ENCODE assay signal across 21 cellular contexts in the genomic region with DNA sequence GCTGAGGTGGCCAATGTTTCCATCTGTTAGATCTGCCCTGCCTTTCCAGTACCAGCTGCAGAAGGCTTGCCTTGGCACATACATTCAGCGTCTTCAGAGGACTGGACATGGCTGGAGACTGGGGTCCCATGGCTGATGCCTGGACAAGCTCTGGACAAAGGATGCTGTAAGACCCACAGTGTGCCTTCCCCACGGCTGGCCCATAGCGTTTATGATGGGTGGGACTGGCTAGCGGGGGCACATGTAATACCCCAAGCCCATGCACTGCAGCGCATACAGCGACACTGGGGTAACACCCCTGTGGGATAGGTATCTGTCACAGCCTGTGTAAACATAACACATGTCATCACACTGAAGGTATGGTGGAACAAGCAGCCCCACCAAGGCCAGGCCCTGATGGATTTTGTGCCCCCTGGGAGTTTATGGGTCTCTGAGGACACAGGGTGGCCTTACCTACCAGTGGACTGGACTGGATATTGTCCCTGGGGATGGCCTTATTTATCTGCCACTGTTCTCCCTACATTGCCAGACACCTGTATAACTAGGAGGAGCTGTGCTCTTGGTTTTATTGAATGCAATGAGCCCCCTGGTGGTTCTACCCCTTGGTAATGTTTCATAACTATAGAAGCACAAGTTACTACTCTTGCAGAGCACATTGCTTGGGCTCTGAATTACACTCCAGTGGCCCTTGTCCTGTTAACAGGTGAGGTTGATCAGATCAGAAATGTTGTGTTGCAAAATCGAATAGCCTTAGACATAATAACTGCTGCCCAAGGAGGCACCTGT. TPM values are rescaled to one million over a fixed set of nuclear protein-coding genes. Genes with fewer than 3 reads are reported as not detected.
DNase-seq lines count a peak whose midpoint lies in the region; ATAC-seq, FAIRE-seq and TF ChIP-seq lines count a peak whose summit lies in the region.
"Had no signal": no experiment of that assay in that cellular context is flagged by ENCODE, and none has a peak within 500 bp of the region (broad histone marks: within the 10 kb centered on the region; RNA-seq: fewer than 3 reads in every experiment).

No MANE protein-coding gene starts in this region.

- WGBS in HepG2 (ENCODE audit: low lambda C conversion rate), result 0% methylated on average over 1 of the region's 7 CpGs
- 36% methylated on average over 2 of the region's 7 CpGs for WGBS in right lobe of liver (ENCODE audit: insufficient coverage, low coverage, low lambda C conversion rate, missing lambda C conversion rate)

- H3K4me1 ChIP-seq in HepG2 (ENCODE audit: insufficient read depth, low read length), result no peaks in the 10 kb centered on the region
- H3K4me1 ChIP-seq in right lobe of liver, result no peaks in the 10 kb centered on the region
- H3K4me1 ChIP-seq in Loucy (ENCODE audit: insufficient read depth, low read length, poor library complexity, severe bottlenecking), result no peaks in the 10 kb centered on the region
- no peaks in the 10 kb centered on the region for H3K4me1 ChIP-seq in upper lobe of right lung
- H3K4me1 ChIP-seq: BLaER1 had no signal

- H3K27me3 ChIP-seq in HepG2 (ENCODE audit: control insufficient read depth in 1 of 2, insufficient read depth in 2 of 2, low read length in 2 of 2), result no peaks in the 10 kb centered on the region; a peak in 1 of 5 replicates
- H3K27me3 ChIP-seq in right lobe of liver, result no peaks in the 10 kb centered on the region
- no peaks in the 10 kb centered on the region for H3K27me3 ChIP-seq in Loucy (ENCODE audit: insufficient read depth, low read length, poor library complexity, severe bottlenecking)
- no peaks in the 10 kb centered on the region for H3K27me3 ChIP-seq in bronchial epithelial cell (ENCODE audit: control insufficient read depth, insufficient read depth, low read length)
- no peaks in the 10 kb centered on the region for H3K27me3 ChIP-seq in upper lobe of right lung
- H3K27me3 ChIP-seq: BLaER1 had no signal

- no peak overlapping the region for H3K4me2 ChIP-seq in HepG2 (ENCODE audit: low read depth, low read length)
- no peak overlapping the region for H3K4me2 ChIP-seq in Loucy (ENCODE audit: low read depth, low read length, poor library complexity, severe bottlenecking)
- H3K4me2 ChIP-seq: BLaER1 had no signal

- no peak overlapping the region for H3K4me3 Mint-ChIP-seq in activated CD4-positive, alpha-beta T cell treated with anti-CD3 and anti-CD28 coated beads for 36 hours
- H3K4me3 Mint-ChIP-seq: CD8-positive, alpha-beta T cell had no signal

- no peak overlapping the region for H2AFZ ChIP-seq in HepG2 (ENCODE audit: low read length)
- H2AFZ ChIP-seq in Loucy (ENCODE audit: low read length), result no peak overlapping the region
- H2AFZ ChIP-seq: GM23248 had no signal

- peaks cover 1% of the 10 kb centered on the region for H3K9me3 Mint-ChIP-seq in activated CD4-positive, alpha-beta T cell treated with anti-CD3 and anti-CD28 coated beads for 36 hours (ENCODE audit: low read depth)

- no peaks in the 10 kb centered on the region for H3K9me3 ChIP-seq in HepG2 (ENCODE audit: low read length)
- no peaks in the 10 kb centered on the region for H3K9me3 ChIP-seq in right lobe of liver
- no peaks in the 10 kb centered on the region for H3K9me3 ChIP-seq in Loucy (ENCODE audit: insufficient read depth, low read depth, low read length)
- H3K9me3 ChIP-seq in upper lobe of right lung, result no peaks in the 10 kb centered on the region
- H3K9me3 ChIP-seq: BLaER1 had no signal

- no peaks in the 10 kb centered on the region for H3K36me3 Mint-ChIP-seq in activated CD4-positive, alpha-beta T cell treated with anti-CD3 and anti-CD28 coated beads for 36 hours (ENCODE audit: low read depth)
- H3K36me3 Mint-ChIP-seq: CD8-positive, alpha-beta T cell had no signal

- no peaks in the 10 kb centered on the region for H3K9me2 ChIP-seq in Loucy (replicated peaks; ENCODE audit: low read depth, low read length)

- intact Hi-C loops in HepG2 (cut with micrococcal nuclease; ENCODE audit: unreplicated experiment) (loop anchor here (1.0 kb wide), 1 partner anchor 547 kb away; no protein-coding TSS in a partner anchor), right lobe of liver (cut with DNase I) (no loop called here), upper lobe of right lung (cut with DNase I) (no loop called here)
- intact Hi-C loops in activated CD4-positive, alpha-beta T cell treated with anti-CD3 and anti-CD28 coated beads for 36 hours (cut with DNase I, micrococcal nuclease), result no loop called here

- no peak for TF ChIP-seq CTCF in HepG2 (CRISPR knock-in tag; IDR thresholded peaks at IDR 0.05)
- TF ChIP-seq CTCF in right lobe of liver (IDR thresholded peaks at IDR 0.05), result no peak
- peak; percentile 37 for TF ChIP-seq CTCF in Loucy (conservative IDR thresholded peaks at IDR 0.05; ENCODE audit: low read length)
- no peak for TF ChIP-seq CTCF in bronchial epithelial cell (IDR thresholded peaks at IDR 0.05; ENCODE audit: insufficient read depth, low read length, severe bottlenecking)
- TF ChIP-seq CTCF in upper lobe of right lung (IDR thresholded peaks at IDR 0.05), result no peak

- H3K27me3 Mint-ChIP-seq in activated CD4-positive, alpha-beta T cell treated with anti-CD3 and anti-CD28 coated beads for 36 hours, result no peaks in the 10 kb centered on the region

- no peak for FAIRE-seq in HepG2 (lab: Jason Lieb, UNC)
- FAIRE-seq in bronchial epithelial cell (lab: Jason Lieb, UNC), result peak; percentile 68
- FAIRE-seq: K562 had no signal

- H3K9ac ChIP-seq in HepG2 (ENCODE audit: insufficient read depth, low read depth, low read length) (no peak overlapping the region), Loucy (ENCODE audit: low read depth, low read length, poor library complexity, severe bottlenecking) (no peak overlapping the region)
- H3K9ac ChIP-seq: BLaER1, GM23248 had no signal

- H4K20me1 ChIP-seq in HepG2 (ENCODE audit: insufficient read depth, low read length) (no peaks in the 10 kb centered on the region), Loucy (ENCODE audit: insufficient read depth, low read length, poor library complexity, severe bottlenecking) (no peaks in the 10 kb centered on the region)
- H4K20me1 ChIP-seq: BLaER1 had no signal

- TF ChIP-seq EP300 in HepG2 (IDR thresholded peaks at IDR 0.05; ENCODE audit: low read depth in 2 of 2, low read length in 2 of 2), result no peak
- TF ChIP-seq EP300 in HepG2 (CRISPR knock-in tag; IDR thresholded peaks at IDR 0.05; ENCODE audit: borderline replicate concordance), result no peak

- H3K4me3 ChIP-seq in HepG2 (replicated peaks in 1 of 3; ENCODE audit: insufficient read depth in 1 of 3, low read depth in 2 of 3, low read length in 3 of 3), result no peak overlapping the region
- H3K4me3 ChIP-seq in right lobe of liver, result no peak overlapping the region
- H3K4me3 ChIP-seq in Loucy (ENCODE audit: low read length, poor library complexity, severe bottlenecking), result no peak overlapping the region
- no peak overlapping the region for H3K4me3 ChIP-seq in bronchial epithelial cell (ENCODE audit: low read depth, low read length)
- no peak overlapping the region for H3K4me3 ChIP-seq in upper lobe of right lung
- H3K4me3 ChIP-seq: BLaER1, GM23248, K562 had no signal

- TF ChIP-seq POLR2A in HepG2 (IDR thresholded peaks at IDR 0.05; ENCODE audit: insufficient read depth in 1 of 2, low read depth in 2 of 2, low read length in 2 of 2) (no peak), right lobe of liver (IDR thresholded peaks at IDR 0.05) (no peak)

- H3F3A ChIP-seq in Loucy (ENCODE audit: low read depth), result no peaks in the 10 kb centered on the region

- H3K79me2 ChIP-seq in HepG2 (ENCODE audit: insufficient read depth, low read length), result no peaks in the 10 kb centered on the region
- H3K79me2 ChIP-seq in Loucy (ENCODE audit: insufficient read depth, low read length), result no peaks in the 10 kb centered on the region

- DNase-seq in HepG2 (ENCODE audit: low spot score) (peak; percentile 8), right lobe of liver (no peak), bronchial epithelial cell (ENCODE audit: low read depth) (no peak), upper lobe of right lung (no peak), cerebellum (ENCODE audit: low spot score) (no peak)
- DNase-seq in activated CD4-positive, alpha-beta T cell treated with anti-CD3 and anti-CD28 coated beads for 36 hours, result no peak
- DNase-seq: DND-41, NCI-H1417 treated with DMSO at 0.1 percent for 48 hours, NCI-H187 treated with DMSO at 0.1 percent for 48 hours, NCI-H526 treated with DMSO at 0.1 percent for 48 hours, T-helper 1 cell had no signal

- no peak overlapping the region for H3K27ac Mint-ChIP-seq in activated CD4-positive, alpha-beta T cell treated with anti-CD3 and anti-CD28 coated beads for 36 hours
- H3K27ac Mint-ChIP-seq: CD8-positive, alpha-beta T cell had no signal

- POLR2A ChIA-PET in HepG2 (lab: Yijun Ruan, JAX), result no interaction called here
- POLR2A ChIA-PET in activated CD4-positive, alpha-beta T cell treated with anti-CD3 and anti-CD28 coated beads for 36 hours (lab: Charles Lee), result no interaction called here

- H3K4me1 Mint-ChIP-seq in activated CD4-positive, alpha-beta T cell treated with anti-CD3 and anti-CD28 coated beads for 36 hours, result no peaks in the 10 kb centered on the region

- H3K36me3 ChIP-seq in HepG2 (replicated peaks in 1 of 2; ENCODE audit: control insufficient read depth in 1 of 2, insufficient read depth in 2 of 2, low read length in 2 of 2) (no peaks in the 10 kb centered on the region), right lobe of liver (no peaks in the 10 kb centered on the region), Loucy (ENCODE audit: insufficient read depth, low read length) (no peaks in the 10 kb centered on the region), bronchial epithelial cell (ENCODE audit: control insufficient read depth, insufficient read depth, low read length) (no peaks in the 10 kb centered on the region), upper lobe of right lung (no peaks in the 10 kb centered on the region)
- H3K36me3 ChIP-seq: BLaER1 had no signal

- in situ Hi-C loops in HepG2 (cut with HindIII; ENCODE audit: extremely low pct_ligation_motif_present, low pct_unique_long_range_greater_than_20kb), result no loop called here

- CTCF ChIA-PET in HepG2 (lab: Yijun Ruan, JAX; ENCODE audit: low intra/inter-chr PET ratio, low total read pairs), result interaction anchor here (1.1 kb wide), 1 partner anchor 550 kb away, joined by 3 read pairs; no protein-coding TSS in a partner anchor
- CTCF ChIA-PET in activated CD4-positive, alpha-beta T cell treated with anti-CD3 and anti-CD28 coated beads for 36 hours (lab: Charles Lee), result no interaction called here

- ATAC-seq in HepG2 (peak; percentile 51; the same call in 2 of the 3 replicates), right lobe of liver (no peak), upper lobe of right lung (peak; percentile 24), GM18519 (IDR thresholded peaks at IDR 0.05; ENCODE audit: low FRiP score, unreplicated experiment) (no peak)
- ATAC-seq in activated CD4-positive, alpha-beta T cell treated with anti-CD3 and anti-CD28 coated beads for 36 hours, result no peak
- ATAC-seq: CD8-positive, alpha-beta T cell; K562; SK-N-SH treated with all-trans-retinoic acid at 6 μM for 48 hours had no signal

- TF ChIP-seq RAD21 in HepG2 (CRISPR knock-in tag; IDR thresholded peaks at IDR 0.05), result no peak

- no peak overlapping the region for H3K27ac ChIP-seq in HepG2 (ENCODE audit: extremely low read length, insufficient read depth, low read length)
- no peak overlapping the region for H3K27ac ChIP-seq in right lobe of liver
- H3K27ac ChIP-seq in upper lobe of right lung, result no peak overlapping the region
- H3K27ac ChIP-seq: BLaER1, GM23248 had no signal

- no TSS peak for BruUV-seq in HepG2 (replicated peaks; lab: Mats Ljungman, UMichigan)

RNA-seq across cellular contexts. Expression of a gene that starts 34.3 kb away (rescaled TPM):
- not detected in 2 replicates for total RNA-seq in HepG2 (2016; rRNA removed; fragmentation: Illumina TruSeq; extraction: Trizol)
- total RNA-seq in HepG2 (2016; cell fraction: cytosol; rRNA removed; fragmentation: Illumina TruSeq; extraction: Trizol; ENCODE audit: low read depth), result not detected in 2 replicates
- total RNA-seq in HepG2 (2016; cell fraction: insoluble cytoplasmic fraction; rRNA removed; fragmentation: Illumina TruSeq; extraction: Trizol), result not detected in 2 replicates
- total RNA-seq in HepG2 (2016; cell fraction: membrane; rRNA removed; fragmentation: Illumina TruSeq; extraction: Trizol), result not detected in 2 replicates
- not detected in 2 replicates for total RNA-seq in HepG2 (2016; cell fraction: nucleus; rRNA removed; fragmentation: Illumina TruSeq; extraction: Trizol)
- polyA plus RNA-seq in HepG2 (2011; rRNA removed), result not detected in 2 replicates
- not detected in 2 replicates for polyA plus RNA-seq in HepG2 (2011; cell fraction: cytosol; rRNA removed)
- not detected in 2 replicates for polyA plus RNA-seq in HepG2 (2011; cell fraction: nucleus; rRNA removed)
- not detected in 2 replicates for polyA plus RNA-seq in HepG2 (2012)
- not detected in 2 replicates for polyA plus RNA-seq in HepG2 (2016; cell fraction: cytosol; fragmentation: Illumina TruSeq; extraction: Trizol; ENCODE audit: low read depth)
- polyA plus RNA-seq in HepG2 (2016; cell fraction: insoluble cytoplasmic fraction; fragmentation: Illumina TruSeq; extraction: Trizol; ENCODE audit: low read depth), result not detected in 2 replicates
- polyA plus RNA-seq in HepG2 (2016; cell fraction: membrane; fragmentation: Illumina TruSeq; extraction: Trizol; ENCODE audit: low read depth), result not detected in 2 replicates
- polyA plus RNA-seq in HepG2 (2016; cell fraction: nucleus; fragmentation: Illumina TruSeq; extraction: Trizol; ENCODE audit: insufficient read depth, low read depth), result not detected in 2 replicates
- not detected in 2 replicates for polyA minus RNA-seq in HepG2 (2011; rRNA and poly(A)+ RNA removed; ENCODE audit: low replicate concordance)
- polyA minus RNA-seq in HepG2 (2011; cell fraction: cytosol; rRNA and poly(A)+ RNA removed), result not detected in 2 replicates
- not detected in 2 replicates for polyA minus RNA-seq in HepG2 (2011; cell fraction: nucleus; rRNA and poly(A)+ RNA removed)
- not detected for total RNA-seq in right lobe of liver
- total RNA-seq in bronchial epithelial cell, result not detected in 2 replicates
- not detected for total RNA-seq in upper lobe of right lung
- not detected for total RNA-seq in activated CD4-positive, alpha-beta T cell treated with anti-CD3 and anti-CD28 coated beads for 36 hours
- 0.45 TPM for total RNA-seq in cerebellum
- total RNA-seq: A673; CD8-positive, alpha-beta T cell; G401; GM23248; K562; RPMI7951 had no signal
- polyA plus RNA-seq: GM23248, K562 had no signal

Comparison
In these comparisons a context has a peak if more than half of its experiments do, and no peak if none do; other contexts are left out.
1. ATAC-seq: peak in HepG2 (single experiment) and upper lobe of right lung (single experiment); none in right lobe of liver (0 of 4), activated CD4-positive, alpha-beta T cell treated with anti-CD3 and anti-CD28 coated beads for 36 hours (single experiment) and GM18519 (single experiment).